ENCODE assay signal across 1 cellular context in the genomic region with DNA sequence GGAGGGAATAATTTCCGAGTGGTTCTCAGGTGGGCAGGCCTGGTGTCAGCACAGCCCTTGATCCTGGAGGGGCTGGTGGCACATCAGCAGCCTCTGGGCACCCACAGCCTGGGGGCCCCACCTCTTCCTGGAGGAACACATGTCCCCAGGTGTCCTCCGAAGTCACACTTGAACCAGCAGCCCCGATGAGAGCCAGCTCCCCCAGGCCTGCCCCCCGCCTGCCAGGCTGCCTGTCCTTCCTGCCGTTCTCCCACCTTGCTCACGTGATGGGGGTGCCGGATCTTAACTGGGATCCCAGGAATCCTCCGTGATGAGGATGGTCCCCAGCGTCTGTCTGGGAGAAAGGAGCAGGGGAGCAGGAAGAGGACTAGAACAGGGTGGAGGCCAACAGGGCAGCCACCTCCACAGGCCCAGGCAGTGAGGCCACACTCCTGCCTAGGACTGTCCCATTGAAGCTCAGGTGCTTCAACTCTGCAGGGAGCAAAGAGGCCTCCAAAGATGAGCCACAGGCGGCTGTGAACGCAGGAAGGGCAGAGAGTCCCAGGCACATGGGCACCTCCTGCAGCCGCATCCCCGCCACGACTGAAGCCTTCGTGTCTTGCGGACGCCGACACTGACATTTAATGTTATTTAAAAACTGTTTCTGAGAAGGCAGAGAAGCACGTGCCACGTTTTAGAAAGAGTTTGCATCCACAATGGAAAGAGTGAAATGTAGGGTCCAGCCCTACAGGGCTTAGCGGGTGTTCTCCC.
TF ChIP-seq lines count a peak whose summit lies in the region.

No MANE protein-coding gene starts in this region.

TF ChIP-seq in H1, 55 proteins besides CTCF, POLR2A, EP300 and RAD21:
- TF ChIP-seq CHD1 (IDR thresholded peaks at IDR 0.05; ENCODE audit: low read depth, low read length) (no peak), CBX5 (IDR thresholded peaks at IDR 0.05; ENCODE audit: low read depth, low read length) (no peak), ZNF274 (IDR thresholded peaks at IDR 0.05; ENCODE audit: borderline replicate concordance, extremely low read depth, low read length) (no peak), POLR2AphosphoS5 (IDR thresholded peaks at IDR 0.05; ENCODE audit: low read depth, low read length) (no peak), KDM5A (IDR thresholded peaks at IDR 0.05; ENCODE audit: low read length) (no peak), BACH1 (IDR thresholded peaks at IDR 0.05; ENCODE audit: low read length) (no peak), JUN (IDR thresholded peaks at IDR 0.05; ENCODE audit: low read depth, low read length) (no peak), CREB1 (IDR thresholded peaks at IDR 0.05) (no peak)
- TF ChIP-seq, protein P1, sequence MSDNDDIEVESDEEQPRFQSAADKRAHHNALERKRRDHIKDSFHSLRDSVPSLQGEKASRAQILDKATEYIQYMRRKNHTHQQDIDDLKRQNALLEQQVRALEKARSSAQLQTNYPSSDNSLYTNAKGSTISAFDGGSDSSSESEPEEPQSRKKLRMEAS (IDR thresholded peaks at IDR 0.05) = no peak
